8 cellular contexts compared by ENCODE assay signal in the genomic region with DNA sequence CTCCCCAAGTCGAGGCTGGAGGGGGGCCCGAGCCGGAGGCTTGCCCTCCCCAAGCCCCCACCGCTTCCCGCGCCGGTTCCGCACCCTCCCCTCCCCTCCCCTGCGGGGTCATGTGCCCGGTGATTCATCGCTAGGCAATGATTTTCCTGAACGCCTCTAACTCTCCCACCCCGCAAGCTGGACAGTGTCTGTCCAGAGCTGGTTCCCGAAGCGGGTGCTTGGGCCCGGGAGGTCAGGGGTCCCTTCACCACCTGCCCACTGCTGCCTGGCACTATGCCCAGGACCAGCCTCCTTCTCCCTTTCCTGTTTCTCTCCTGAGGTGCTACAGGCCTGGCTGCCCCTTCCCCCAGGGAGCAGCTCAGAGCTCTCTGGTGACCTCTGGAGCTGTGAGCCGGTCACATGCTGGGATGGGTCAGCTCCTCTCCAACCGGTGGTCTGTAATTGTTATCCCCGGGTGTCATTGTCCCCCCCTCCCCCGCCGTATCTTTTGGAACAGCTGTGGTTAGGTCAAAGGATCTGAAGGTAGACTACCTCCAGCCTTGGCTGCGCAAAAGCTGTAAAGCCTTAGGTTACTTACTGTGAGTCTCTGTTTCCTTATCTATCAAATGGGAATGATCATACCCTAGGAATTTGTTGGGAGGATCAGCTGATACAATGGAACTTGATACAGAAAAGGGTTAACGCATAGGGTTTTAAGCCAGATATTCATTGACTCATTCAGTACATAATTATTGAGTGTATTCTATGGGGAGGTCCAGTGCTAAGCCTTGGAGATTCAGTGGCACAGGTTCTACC. TPM values are rescaled to one million over a fixed set of nuclear protein-coding genes. Genes with fewer than 3 reads are reported as not detected.
DNase-seq lines count a peak whose midpoint lies in the region; ATAC-seq, FAIRE-seq and TF ChIP-seq lines count a peak whose summit lies in the region.

No MANE protein-coding gene starts in this region.

- H3K36me3 Mint-ChIP-seq in activated CD8-positive, alpha-beta T cell treated with anti-CD3 and anti-CD28 coated beads for 36 hours (ENCODE audit: low read depth): no peaks in the 10 kb centered on the region

- H3K4me1 ChIP-seq in ectodermal cell (ENCODE audit: control insufficient read depth, insufficient read depth, low read length) (peaks cover 3% of the 10 kb centered on the region), HepG2 (ENCODE audit: insufficient read depth, low read length) (peaks cover 37% of the 10 kb centered on the region)

- H2AFZ ChIP-seq in HepG2 (ENCODE audit: low read length): no peak overlapping the region

- peak; percentile 48 for FAIRE-seq in HepG2 (lab: Jason Lieb, UNC)

- H3K4me3 ChIP-seq in ectodermal cell (ENCODE audit: insufficient read depth, low read depth, low read length): peak overlapping the region; percentile 85
- H3K4me3 ChIP-seq in HepG2 (replicated peaks in 1 of 3; ENCODE audit: insufficient read depth in 1 of 3, low read depth in 2 of 3, low read length in 3 of 3): peak overlapping the region; percentile 77 to 93 (median 87)

- no peaks in the 10 kb centered on the region for H4K20me1 ChIP-seq in HepG2 (ENCODE audit: insufficient read depth, low read length)

- peak overlapping the region; percentile 79 for H3K9ac ChIP-seq in HepG2 (ENCODE audit: insufficient read depth, low read depth, low read length)

- peak overlapping the region; percentile 98 for H3K4me2 ChIP-seq in HepG2 (ENCODE audit: low read depth, low read length)

- H3K36me3 ChIP-seq in ectodermal cell (ENCODE audit: control insufficient read depth, insufficient read depth, low read length) (no peaks in the 10 kb centered on the region), HepG2 (replicated peaks in 1 of 2; ENCODE audit: control insufficient read depth in 1 of 2, insufficient read depth in 2 of 2, low read length in 2 of 2) (no peaks in the 10 kb centered on the region)

- BruUV-seq in HepG2 (replicated peaks; lab: Mats Ljungman, UMichigan): no TSS peak

- H3K4me3 Mint-ChIP-seq in activated CD8-positive, alpha-beta T cell treated with anti-CD3 and anti-CD28 coated beads for 36 hours: peak overlapping the region; percentile 78

- DNase-seq in AML-193 (lab: John Stamatoyannopoulos, UW) (peak; percentile 30 to 57), NCI-H1417 treated with DMSO at 0.1 percent for 48 hours (lab: John Stamatoyannopoulos, UW) (peak; percentile 12), HepG2 (ENCODE audit: low spot score) (peak; percentile 56)
- peak; percentile 59 for DNase-seq in activated CD8-positive, alpha-beta T cell treated with anti-CD3 and anti-CD28 coated beads for 36 hours
- DNase-seq in stimulated activated CD4-positive, alpha-beta T cell treated with anti-CD3 and anti-CD28 coated beads, Interleukin-4, amount 100 ng/mL, for 24 hours: peak; percentile 28

- POLR2A ChIA-PET in activated CD8-positive, alpha-beta T cell treated with anti-CD3 and anti-CD28 coated beads for 36 hours (lab: Charles Lee): interaction anchor here (0.6 to 1.6 kb wide), 6 partner anchors 14 to 439 kb away, joined by 3 to 4 read pairs (median 3); a partner anchor contains a TSS
- POLR2A ChIA-PET in HepG2 (lab: Yijun Ruan, JAX): interaction anchor here (0.6 to 4.1 kb wide), 10 partner anchors 8 to 199 kb away, joined by 3 to 28 read pairs (median 4); a partner anchor contains a TSS

- in situ Hi-C loops in HepG2 (cut with HindIII; ENCODE audit: extremely low pct_ligation_motif_present, low pct_unique_long_range_greater_than_20kb): loop anchor here (5.0 kb wide), 1 partner anchor 46 kb away; no protein-coding TSS in a partner anchor

- H3K27ac ChIP-seq in ectodermal cell (ENCODE audit: insufficient read depth, low read depth, low read length, poor library complexity, severe bottlenecking) (no peak overlapping the region), HepG2 (ENCODE audit: extremely low read length, insufficient read depth, low read length) (peak overlapping the region; percentile 10)

- H3K27me3 ChIP-seq in ectodermal cell (ENCODE audit: control insufficient read depth, insufficient read depth, low read length, poor library complexity, severe bottlenecking): peaks cover 5% of the 10 kb centered on the region
- H3K27me3 ChIP-seq in HepG2 (ENCODE audit: control insufficient read depth in 1 of 2, insufficient read depth in 2 of 2, low read length in 2 of 2): no peaks in the 10 kb centered on the region; a peak in 1 of 5 replicates

- TF ChIP-seq RAD21 in HepG2 (CRISPR knock-in tag; IDR thresholded peaks at IDR 0.05): no peak

- H3K9me3 ChIP-seq in ectodermal cell (ENCODE audit: control insufficient read depth, low read length) (no peaks in the 10 kb centered on the region), HepG2 (ENCODE audit: low read length) (no peaks in the 10 kb centered on the region)

- peaks cover 1% of the 10 kb centered on the region for H3K27me3 Mint-ChIP-seq in activated CD8-positive, alpha-beta T cell treated with anti-CD3 and anti-CD28 coated beads for 36 hours

- no peak for TF ChIP-seq EP300 in HepG2 (IDR thresholded peaks at IDR 0.05; ENCODE audit: low read depth in 2 of 2, low read length in 2 of 2)
- TF ChIP-seq EP300 in HepG2 (CRISPR knock-in tag; IDR thresholded peaks at IDR 0.05; ENCODE audit: borderline replicate concordance): no peak

- CTCF ChIA-PET in activated CD8-positive, alpha-beta T cell treated with anti-CD3 and anti-CD28 coated beads for 36 hours (lab: Charles Lee): interaction anchor here (0.8 to 6.0 kb wide), 11 partner anchors 9 to 607 kb away, joined by 3 to 92 read pairs (median 7); a partner anchor contains a TSS
- CTCF ChIA-PET in HepG2 (lab: Yijun Ruan, JAX; ENCODE audit: low intra/inter-chr PET ratio, low total read pairs): interaction anchor here (2.9 kb wide), 1 partner anchor 46 kb away, joined by 44 read pairs; no protein-coding TSS in a partner anchor

- ATAC-seq in GM21619 (IDR thresholded peaks at IDR 0.05; ENCODE audit: unreplicated experiment): peak; percentile 10
- peak; percentile 48 for ATAC-seq in activated CD8-positive, alpha-beta T cell treated with anti-CD3 and anti-CD28 coated beads for 36 hours
- peak; percentile 76 for ATAC-seq in HepG2
- no peak for ATAC-seq in HG03565 (IDR thresholded peaks at IDR 0.05; ENCODE audit: unreplicated experiment)

- 3 to 4% methylated on average over 23 of the region's 23 CpGs for WGBS in ectodermal cell, 2 experiments
- 12% methylated on average over 10 of the region's 23 CpGs for WGBS in HepG2 (ENCODE audit: low lambda C conversion rate)

- H3K4me1 Mint-ChIP-seq in activated CD8-positive, alpha-beta T cell treated with anti-CD3 and anti-CD28 coated beads for 36 hours (ENCODE audit: low read depth): peaks cover 14% of the 10 kb centered on the region

- peaks cover 9% of the 10 kb centered on the region for H3K79me2 ChIP-seq in HepG2 (ENCODE audit: insufficient read depth, low read length)

- H3K27ac Mint-ChIP-seq in activated CD8-positive, alpha-beta T cell treated with anti-CD3 and anti-CD28 coated beads for 36 hours: peak overlapping the region; percentile 55

- TF ChIP-seq POLR2A in HepG2 (IDR thresholded peaks at IDR 0.05; ENCODE audit: insufficient read depth in 1 of 2, low read depth in 2 of 2, low read length in 2 of 2): no peak; a peak in 1 of 4 replicates

- no peaks in the 10 kb centered on the region for H3K9me3 Mint-ChIP-seq in activated CD8-positive, alpha-beta T cell treated with anti-CD3 and anti-CD28 coated beads for 36 hours

- intact Hi-C loops in activated CD8-positive, alpha-beta T cell treated with anti-CD3 and anti-CD28 coated beads for 36 hours (cut with micrococcal nuclease): no loop called here
- intact Hi-C loops in HepG2 (cut with micrococcal nuclease; ENCODE audit: unreplicated experiment): loop anchor here (2.0 kb wide), 2 partner anchors 55 to 375 kb away; a partner anchor contains a TSS

- no peak for TF ChIP-seq CTCF in activated CD8-positive, alpha-beta T cell treated with anti-CD3 and anti-CD28 coated beads for 36 hours (IDR thresholded peaks at IDR 0.05)
- TF ChIP-seq CTCF in HepG2 (CRISPR knock-in tag; IDR thresholded peaks at IDR 0.05): peak; percentile 39

RNA-seq across cellular contexts. Expression of a gene that starts 0.7 kb away (rescaled TPM):
- 1 to 10 TPM; 8.3 to 9.5 TPM for total RNA-seq in activated CD8-positive, alpha-beta T cell treated with anti-CD3 and anti-CD28 coated beads for 36 hours
- 36.8 TPM for polyA plus RNA-seq in ectodermal cell (2013, experiment 1 of 4)
- polyA plus RNA-seq in ectodermal cell (2013, experiment 2 of 4): 40.5 TPM
- polyA plus RNA-seq in ectodermal cell (2013, experiment 3 of 4): 31.3 TPM
- 33.9 TPM for polyA plus RNA-seq in ectodermal cell (2013, experiment 4 of 4)
- 24.0 and 28.7 TPM in 2 replicates for total RNA-seq in HepG2 (2016; rRNA removed; fragmentation: Illumina TruSeq; extraction: Trizol)
- total RNA-seq in HepG2 (2016; cell fraction: cytosol; rRNA removed; fragmentation: Illumina TruSeq; extraction: Trizol; ENCODE audit: low read depth): 23.0 and 26.0 TPM in 2 replicates
- 24.5 and 26.3 TPM in 2 replicates for total RNA-seq in HepG2 (2016; cell fraction: insoluble cytoplasmic fraction; rRNA removed; fragmentation: Illumina TruSeq; extraction: Trizol)
- total RNA-seq in HepG2 (2016; cell fraction: membrane; rRNA removed; fragmentation: Illumina TruSeq; extraction: Trizol): 42.0 and 47.8 TPM in 2 replicates
- total RNA-seq in HepG2 (2016; cell fraction: nucleus; rRNA removed; fragmentation: Illumina TruSeq; extraction: Trizol): 17.5 and 18.2 TPM in 2 replicates
- 16.5 TPM in 2 replicates for polyA plus RNA-seq in HepG2 (2011; rRNA removed)
- polyA plus RNA-seq in HepG2 (2011; cell fraction: cytosol; rRNA removed): 13.4 and 17.9 TPM in 2 replicates
- 8.5 and 12.6 TPM in 2 replicates for polyA plus RNA-seq in HepG2 (2011; cell fraction: nucleus; rRNA removed)
- 13.7 and 18.7 TPM in 2 replicates for polyA plus RNA-seq in HepG2 (2012)
- 19.8 and 22.2 TPM in 2 replicates for polyA plus RNA-seq in HepG2 (2016; cell fraction: cytosol; fragmentation: Illumina TruSeq; extraction: Trizol; ENCODE audit: low read depth)
- polyA plus RNA-seq in HepG2 (2016; cell fraction: insoluble cytoplasmic fraction; fragmentation: Illumina TruSeq; extraction: Trizol; ENCODE audit: low read depth): 23.0 and 25.9 TPM in 2 replicates
- 33.8 and 35.0 TPM in 2 replicates for polyA plus RNA-seq in HepG2 (2016; cell fraction: membrane; fragmentation: Illumina TruSeq; extraction: Trizol; ENCODE audit: low read depth)
- polyA plus RNA-seq in HepG2 (2016; cell fraction: nucleus; fragmentation: Illumina TruSeq; extraction: Trizol; ENCODE audit: insufficient read depth, low read depth): 20.1 and 21.2 TPM in 2 replicates
- polyA minus RNA-seq in HepG2 (2011; rRNA and poly(A)+ RNA removed; ENCODE audit: low replicate concordance): 10.1 and 18.3 TPM in 2 replicates
- polyA minus RNA-seq in HepG2 (2011; cell fraction: cytosol; rRNA and poly(A)+ RNA removed): 11.6 and 11.8 TPM in 2 replicates
- 22.5 and 23.2 TPM in 2 replicates for polyA minus RNA-seq in HepG2 (2011; cell fraction: nucleus; rRNA and poly(A)+ RNA removed)

RNA-seq across cellular contexts. Expression of a gene that starts 42.3 kb away (rescaled TPM):
- not detected for total RNA-seq in activated CD8-positive, alpha-beta T cell treated with anti-CD3 and anti-CD28 coated beads for 36 hours
- polyA plus RNA-seq in ectodermal cell (2013, experiment 1 of 4): not detected
- polyA plus RNA-seq in ectodermal cell (2013, experiment 2 of 4): not detected
- not detected for polyA plus RNA-seq in ectodermal cell (2013, experiment 3 of 4)
- polyA plus RNA-seq in ectodermal cell (2013, experiment 4 of 4): not detected
- not detected in 2 replicates for total RNA-seq in HepG2 (2016; rRNA removed; fragmentation: Illumina TruSeq; extraction: Trizol)
- total RNA-seq in HepG2 (2016; cell fraction: cytosol; rRNA removed; fragmentation: Illumina TruSeq; extraction: Trizol; ENCODE audit: low read depth): not detected in 2 replicates
- total RNA-seq in HepG2 (2016; cell fraction: insoluble cytoplasmic fraction; rRNA removed; fragmentation: Illumina TruSeq; extraction: Trizol): not detected in 2 replicates
- not detected in 2 replicates for total RNA-seq in HepG2 (2016; cell fraction: membrane; rRNA removed; fragmentation: Illumina TruSeq; extraction: Trizol)
- not detected in 2 replicates for total RNA-seq in HepG2 (2016; cell fraction: nucleus; rRNA removed; fragmentation: Illumina TruSeq; extraction: Trizol)
- polyA plus RNA-seq in HepG2 (2011; rRNA removed): not detected in 2 replicates
- polyA plus RNA-seq in HepG2 (2011; cell fraction: cytosol; rRNA removed): not detected in 2 replicates
- not detected in 2 replicates for polyA plus RNA-seq in HepG2 (2011; cell fraction: nucleus; rRNA removed)
- not detected in 2 replicates for polyA plus RNA-seq in HepG2 (2012)
- polyA plus RNA-seq in HepG2 (2016; cell fraction: cytosol; fragmentation: Illumina TruSeq; extraction: Trizol; ENCODE audit: low read depth): not detected in 2 replicates
- not detected in 2 replicates for polyA plus RNA-seq in HepG2 (2016; cell fraction: insoluble cytoplasmic fraction; fragmentation: Illumina TruSeq; extraction: Trizol; ENCODE audit: low read depth)
- polyA plus RNA-seq in HepG2 (2016; cell fraction: membrane; fragmentation: Illumina TruSeq; extraction: Trizol; ENCODE audit: low read depth): not detected in 2 replicates
- polyA plus RNA-seq in HepG2 (2016; cell fraction: nucleus; fragmentation: Illumina TruSeq; extraction: Trizol; ENCODE audit: insufficient read depth, low read depth): not detected in 2 replicates
- polyA minus RNA-seq in HepG2 (2011; rRNA and poly(A)+ RNA removed; ENCODE audit: low replicate concordance): not detected in 2 replicates
- polyA minus RNA-seq in HepG2 (2011; cell fraction: cytosol; rRNA and poly(A)+ RNA removed): not detected in 2 replicates
- not detected in 2 replicates for polyA minus RNA-seq in HepG2 (2011; cell fraction: nucleus; rRNA and poly(A)+ RNA removed)

RNA-seq across cellular contexts. Expression of a gene that starts 54.7 kb away (rescaled TPM):
- total RNA-seq in activated CD8-positive, alpha-beta T cell treated with anti-CD3 and anti-CD28 coated beads for 36 hours: 10 to 100 TPM; 76.4 to 78.7 TPM
- 45.3 TPM for polyA plus RNA-seq in ectodermal cell (2013, experiment 1 of 4)
- 48.7 TPM for polyA plus RNA-seq in ectodermal cell (2013, experiment 2 of 4)
- 41.9 TPM for polyA plus RNA-seq in ectodermal cell (2013, experiment 3 of 4)
- polyA plus RNA-seq in ectodermal cell (2013, experiment 4 of 4): 47.3 TPM
- total RNA-seq in HepG2 (2016; rRNA removed; fragmentation: Illumina TruSeq; extraction: Trizol): 62.6 and 77.8 TPM in 2 replicates
- total RNA-seq in HepG2 (2016; cell fraction: cytosol; rRNA removed; fragmentation: Illumina TruSeq; extraction: Trizol; ENCODE audit: low read depth): 11.5 and 12.8 TPM in 2 replicates
- total RNA-seq in HepG2 (2016; cell fraction: insoluble cytoplasmic fraction; rRNA removed; fragmentation: Illumina TruSeq; extraction: Trizol): 61.8 and 70.6 TPM in 2 replicates
- total RNA-seq in HepG2 (2016; cell fraction: membrane; rRNA removed; fragmentation: Illumina TruSeq; extraction: Trizol): 18.4 and 22.8 TPM in 2 replicates
- total RNA-seq in HepG2 (2016; cell fraction: nucleus; rRNA removed; fragmentation: Illumina TruSeq; extraction: Trizol): 22.3 and 22.5 TPM in 2 replicates
- polyA plus RNA-seq in HepG2 (2011; rRNA removed): 40.3 and 45.3 TPM in 2 replicates
- 43.5 and 47.2 TPM in 2 replicates for polyA plus RNA-seq in HepG2 (2011; cell fraction: cytosol; rRNA removed)
- polyA plus RNA-seq in HepG2 (2011; cell fraction: nucleus; rRNA removed): 18.7 and 25.3 TPM in 2 replicates
- polyA plus RNA-seq in HepG2 (2012): 34.1 and 37.3 TPM in 2 replicates
- 11.0 and 12.9 TPM in 2 replicates for polyA plus RNA-seq in HepG2 (2016; cell fraction: cytosol; fragmentation: Illumina TruSeq; extraction: Trizol; ENCODE audit: low read depth)
- polyA plus RNA-seq in HepG2 (2016; cell fraction: insoluble cytoplasmic fraction; fragmentation: Illumina TruSeq; extraction: Trizol; ENCODE audit: low read depth): 87.0 and 90.8 TPM in 2 replicates
- 17.3 and 18.6 TPM in 2 replicates for polyA plus RNA-seq in HepG2 (2016; cell fraction: membrane; fragmentation: Illumina TruSeq; extraction: Trizol; ENCODE audit: low read depth)
- 42.7 and 48.9 TPM in 2 replicates for polyA plus RNA-seq in HepG2 (2016; cell fraction: nucleus; fragmentation: Illumina TruSeq; extraction: Trizol; ENCODE audit: insufficient read depth, low read depth)
- polyA minus RNA-seq in HepG2 (2011; rRNA and poly(A)+ RNA removed; ENCODE audit: low replicate concordance): 14.8 and 31.8 TPM in 2 replicates
- 9.6 and 12.4 TPM in 2 replicates for polyA minus RNA-seq in HepG2 (2011; cell fraction: cytosol; rRNA and poly(A)+ RNA removed)
- polyA minus RNA-seq in HepG2 (2011; cell fraction: nucleus; rRNA and poly(A)+ RNA removed): 14.7 and 14.8 TPM in 2 replicates
